ENCODE assay signal across 20 cellular contexts in genomic region chr1:60753508-60753907, GRCh38.
DNase-seq lines count a peak whose midpoint lies in the region; ATAC-seq and TF ChIP-seq lines count a peak whose summit lies in the region.
"Had no signal": no experiment of that assay in that cellular context is flagged by ENCODE, and none has a peak within 500 bp of the region (broad histone marks: within the 10 kb centered on the region; RNA-seq: fewer than 3 reads in every experiment).

No MANE protein-coding gene starts in this region.

- H3K79me2 ChIP-seq in SK-N-SH (ENCODE audit: insufficient read depth): no peaks in the 10 kb centered on the region

- H4K20me1 ChIP-seq in SK-N-SH (ENCODE audit: insufficient read depth): no peaks in the 10 kb centered on the region
- H4K20me1 ChIP-seq: BLaER1 had no signal

- H3K9ac ChIP-seq in SK-N-SH: no peak overlapping the region
- H3K9ac ChIP-seq: BLaER1 had no signal

- no peaks in the 10 kb centered on the region for H3F3A ChIP-seq in SK-N-SH (replicated peaks; ENCODE audit: insufficient read depth)

- peak; percentile 61 for DNase-seq in NCI-H748 (lab: John Stamatoyannopoulos, UW; ENCODE audit: unreplicated experiment)
- no peak for DNase-seq in NCI-H748 treated with DMSO at 0.1 percent for 48 hours (lab: John Stamatoyannopoulos, UW)
- DNase-seq in NCI-H1930 (lab: John Stamatoyannopoulos, UW): peak; percentile 20 to 29
- peak; percentile 51 for DNase-seq in SK-N-SH
- DNase-seq in inferior parietal cortex (ENCODE audit: extremely low spot score): no peak
- no peak for DNase-seq in substantia nigra (lab: John Stamatoyannopoulos, UW)
- DNase-seq: CD4-positive, alpha-beta T cell; COR-L47; DND-41; IMR-90; MV-4-11; NCI-H1694; NCI-H2081 treated with DMSO at 0.1 percent for 48 hours; NCI-H526 treated with DMSO at 0.1 percent for 48 hours; SIG-M5; T1000 had no signal

- CTCF ChIA-PET in SK-N-SH (lab: Yijun Ruan, JAX): interaction anchor here (0.6 to 2.7 kb wide), 7 partner anchors 12 to 474 kb away, joined by 3 to 14 read pairs (median 4); no protein-coding TSS in a partner anchor

- H3K27me3 ChIP-seq in SK-N-SH (ENCODE audit: insufficient read depth): no peaks in the 10 kb centered on the region
- H3K27me3 ChIP-seq: BLaER1 had no signal

- H3K9me2 ChIP-seq in SK-N-SH: no peaks in the 10 kb centered on the region

- H3K9me3 ChIP-seq in SK-N-SH: no peaks in the 10 kb centered on the region
- H3K9me3 ChIP-seq: BLaER1 had no signal

- 19% methylated on average over 7 of the region's 7 CpGs for WGBS in SK-N-SH (ENCODE audit: low lambda C conversion rate)

- POLR2A ChIA-PET in SK-N-SH (lab: Yijun Ruan, JAX): no interaction called here

- TF ChIP-seq RAD21 in SK-N-SH (IDR thresholded peaks at IDR 0.05; ENCODE audit: low read length): peak; percentile 28

- ATAC-seq in HG02885 (IDR thresholded peaks at IDR 0.05; ENCODE audit: poor library complexity, unreplicated experiment): no peak
- ATAC-seq: GM12878, Panc1 had no signal

- H3K4me2 ChIP-seq in SK-N-SH: no peak overlapping the region
- H3K4me2 ChIP-seq: BLaER1 had no signal

- H3K36me3 ChIP-seq in SK-N-SH (replicated peaks in 1 of 2; ENCODE audit: control insufficient read depth in 1 of 2, insufficient read depth in 2 of 2, low read length in 1 of 2): no peaks in the 10 kb centered on the region
- H3K36me3 ChIP-seq: BLaER1 had no signal

- H3K27ac ChIP-seq in SK-N-SH (ENCODE audit: low read depth in 2 of 2, low read length in 1 of 2) (peak overlapping the region in 1 of 2 experiments; percentile 94; a peak in 2 of 4 replicates), substantia nigra (ENCODE audit: low read depth, low read length, poor library complexity, severe bottlenecking) (no peak overlapping the region)
- H3K27ac ChIP-seq: BLaER1 had no signal

- no peak for TF ChIP-seq CTCF in SK-N-SH (IDR thresholded peaks at IDR 0.05)

- TF ChIP-seq EP300 in SK-N-SH (IDR thresholded peaks at IDR 0.05; ENCODE audit: borderline replicate concordance in 1 of 2, low read depth in 1 of 2, low read length in 1 of 2): peak in 1 of 2 experiments; percentile 87; a peak in 2 of 4 replicates

- H2AFZ ChIP-seq in SK-N-SH (ENCODE audit: low read depth): no peak overlapping the region

- no peak overlapping the region for H3K4me3 ChIP-seq in SK-N-SH (ENCODE audit: low read depth in 2 of 2, low read length in 1 of 2)
- H3K4me3 ChIP-seq: BLaER1, GM12878 had no signal

- H3K4me1 ChIP-seq in SK-N-SH (ENCODE audit: control insufficient read depth in 1 of 2, insufficient read depth in 2 of 2, low read depth in 1 of 2, low read length in 1 of 2): peaks cover 0 to 21% of the 10 kb centered on the region in 2 experiments; a peak in 2 of 4 replicates
- H3K4me1 ChIP-seq: BLaER1 had no signal

TF ChIP-seq in SK-N-SH, 30 proteins besides CTCF, POLR2A, EP300 and RAD21:
- TF ChIP-seq POLR2AphosphoS5 (IDR thresholded peaks at IDR 0.05; ENCODE audit: low read depth, low read length) (no peak), FOXJ3 (CRISPR knock-in tag; IDR thresholded peaks at IDR 0.05) (0 out of 2 replicates have a peak, but pooled peaks have one; percentile 18), RCOR1 (IDR thresholded peaks at IDR 0.05; ENCODE audit: low read length) (peak; percentile 74), CHD2 (IDR thresholded peaks at IDR 0.05; ENCODE audit: low read length, partially characterized antibody) (peak; percentile 94), GATA2 (CRISPR knock-in tag; IDR thresholded peaks at IDR 0.05) (peak; percentile 76), MXI1 (IDR thresholded peaks at IDR 0.05; ENCODE audit: low read depth, low read length) (peak; percentile 29; the same call in 1 of the 2 replicates), TCF12 (IDR thresholded peaks at IDR 0.05) (no peak)
TF ChIP-seq in SK-N-SH: peak in this region for 5.

Comparison
In these comparisons a context has a peak if more than half of its experiments do, and no peak if none do; other contexts are left out.
1. DNase-seq: peak in NCI-H748 (single experiment), NCI-H1930 (2 of 2) and SK-N-SH (single experiment); none in NCI-H748 treated with DMSO at 0.1 percent for 48 hours (single experiment), inferior parietal cortex (single experiment) and substantia nigra (0 of 49).